1 cellular context compared by ENCODE assay signal in the genomic region with DNA sequence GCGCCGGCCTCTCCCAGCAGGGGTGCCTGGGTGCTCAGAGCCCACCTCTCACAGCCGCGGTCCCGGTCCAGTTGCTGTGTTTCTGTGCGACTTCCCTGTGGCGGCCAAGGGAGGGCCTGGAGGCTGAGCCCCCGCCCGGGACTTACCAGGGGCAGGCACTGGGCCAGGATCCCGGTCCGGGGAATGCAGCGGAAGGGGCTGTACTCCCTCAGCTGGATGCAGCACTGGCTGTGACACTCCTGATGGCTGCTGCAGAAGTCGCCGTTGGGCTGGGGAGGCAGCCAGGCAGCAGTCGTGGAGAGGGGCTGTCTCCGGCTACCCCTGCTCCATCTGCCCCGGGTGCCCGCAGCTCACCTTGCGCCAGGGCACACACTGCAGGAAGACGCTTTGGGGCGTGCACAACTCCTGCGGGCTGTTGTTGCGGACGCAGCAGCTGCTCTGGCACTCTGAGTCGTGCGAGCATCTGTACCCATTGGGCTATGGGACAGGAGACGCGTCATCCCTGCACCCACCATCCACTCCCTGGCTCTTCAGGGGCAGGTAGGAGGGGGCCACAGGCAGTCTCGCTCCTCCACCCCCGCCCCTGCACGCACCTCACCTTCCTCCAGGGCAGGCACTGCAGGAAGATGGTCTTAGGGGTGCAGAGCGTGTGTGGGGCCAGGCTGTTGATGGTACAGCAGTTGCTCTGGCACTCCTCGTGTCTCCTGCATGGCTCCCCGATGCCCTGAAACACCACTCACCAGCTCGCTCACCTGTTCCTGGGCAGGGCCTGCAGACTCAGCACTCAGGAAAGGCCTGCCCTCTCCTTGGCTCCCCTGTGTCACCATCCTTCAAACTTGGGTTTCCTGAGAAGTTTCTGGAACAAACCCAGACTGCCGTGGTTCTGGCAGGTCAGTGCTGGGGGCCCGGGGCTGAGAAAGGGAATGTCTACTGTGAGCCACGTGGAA.
A peak's percentile ranks its signal among the peaks of the same experiment; 100 is the strongest.
TF ChIP-seq lines count a peak whose summit lies in the region.

No MANE protein-coding gene starts in this region.

TF ChIP-seq in endothelial cell of umbilical vein, 7 proteins besides CTCF, POLR2A, EP300 and RAD21:
- TF ChIP-seq EZH2 (IDR thresholded peaks at IDR 0.05; ENCODE audit: borderline replicate concordance, low read depth, low read length, severe bottlenecking), result peak; percentile 33
- TF ChIP-seq GATA2 (IDR thresholded peaks at IDR 0.05; ENCODE audit: insufficient read depth, insufficient read length, low read depth, low read length), result no peak
- TF ChIP-seq POLR2AphosphoS5 (IDR thresholded peaks at IDR 0.05; ENCODE audit: insufficient read depth, low read depth, low read length), result no peak
- TF ChIP-seq FOS (IDR thresholded peaks at IDR 0.05; ENCODE audit: borderline replicate concordance, insufficient read depth, low read length), result no peak
TF ChIP-seq in endothelial cell of umbilical vein: peak in this region for 1.
